In genomic region chr6:29975561-29975907, GRCh38 we compare ENCODE assay signal across 11 cellular contexts. TPM values are rescaled to one million over a fixed set of nuclear protein-coding genes. Genes with fewer than 3 reads are reported as not detected.
DNase-seq lines count a peak whose midpoint lies in the region; ATAC-seq and TF ChIP-seq lines count a peak whose summit lies in the region.
"Had no signal": no experiment of that assay in that cellular context is flagged by ENCODE, and none has a peak within 500 bp of the region (broad histone marks: within the 10 kb centered on the region; RNA-seq: fewer than 3 reads in every experiment).

No MANE protein-coding gene starts in this region.

- H3K27ac ChIP-seq in ascending aorta = no peak overlapping the region
- H3K27ac ChIP-seq in lower lobe of right lung = no peak overlapping the region

- H3K36me3 ChIP-seq in ascending aorta = no peaks in the 10 kb centered on the region
- no peaks in the 10 kb centered on the region for H3K36me3 ChIP-seq in lower lobe of right lung

- H3K4me3 ChIP-seq in ascending aorta (peak overlapping the region; percentile 46 to 61), lower lobe of right lung (peak overlapping the region; percentile 62)

- intact Hi-C loops in ascending aorta (cut with DNase I) = loop anchor here (5.0 to 10.0 kb wide), 3 partner anchors 48 to 1519 kb away; partner anchors contain the start of genes GABBR1 and MICB
- intact Hi-C loops in lower lobe of right lung (cut with DNase I) = no loop called here

- H3K4me1 ChIP-seq in ascending aorta (peaks cover 0 to 12% of the 10 kb centered on the region in 2 donors), lower lobe of right lung (peaks cover 19% of the 10 kb centered on the region)

- H3K36me3 Mint-ChIP-seq in stimulated activated naive B cell treated with anti-CD40 and anti-IgM and Interleukin-4, amounts not matched to agents 10 μg/mL and 1 μg/mL and 100 μg/mL, for 72 hours = peaks cover 0 to 27% of the 10 kb centered on the region in 2 donors

- H3K9me3 ChIP-seq in ascending aorta = no peaks in the 10 kb centered on the region
- no peaks in the 10 kb centered on the region for H3K9me3 ChIP-seq in lower lobe of right lung

- peaks cover 54 to 64% of the 10 kb centered on the region in 2 donors for H3K27me3 Mint-ChIP-seq in stimulated activated naive B cell treated with anti-CD40 and anti-IgM and Interleukin-4, amounts not matched to agents 10 μg/mL and 1 μg/mL and 100 μg/mL, for 72 hours

- H3K9me3 Mint-ChIP-seq in stimulated activated naive B cell treated with anti-CD40 and anti-IgM and Interleukin-4, amounts not matched to agents 10 μg/mL and 1 μg/mL and 100 μg/mL, for 72 hours = no peaks in the 10 kb centered on the region

- H3K4me1 Mint-ChIP-seq in stimulated activated naive B cell treated with anti-CD40 and anti-IgM and Interleukin-4, amounts not matched to agents 10 μg/mL and 1 μg/mL and 100 μg/mL, for 72 hours = peaks cover 30 to 39% of the 10 kb centered on the region in 2 donors

- H3K27ac Mint-ChIP-seq in stimulated activated naive B cell treated with anti-CD40 and anti-IgM and Interleukin-4, amounts not matched to agents 10 μg/mL and 1 μg/mL and 100 μg/mL, for 72 hours = no peak overlapping the region

- TF ChIP-seq CTCF in ascending aorta (IDR thresholded peaks at IDR 0.05) = no peak
- no peak for TF ChIP-seq CTCF in lower lobe of right lung (IDR thresholded peaks at IDR 0.05)

- H3K4me3 Mint-ChIP-seq in stimulated activated naive B cell treated with anti-CD40 and anti-IgM and Interleukin-4, amounts not matched to agents 10 μg/mL and 1 μg/mL and 100 μg/mL, for 72 hours = peak overlapping the region; percentile 77 to 93

- ATAC-seq in lower lobe of right lung (no peak), GM18867 (IDR thresholded peaks at IDR 0.05; ENCODE audit: unreplicated experiment) (no peak)
- peak in 1 of 2 donors; percentile 14 for ATAC-seq in stimulated activated naive B cell treated with anti-CD40 and anti-IgM and Interleukin-4, amounts not matched to agents 10 μg/mL and 1 μg/mL and 100 μg/mL, for 72 hours (replicated peaks)

- H3K27me3 ChIP-seq in ascending aorta (no peaks in the 10 kb centered on the region), lower lobe of right lung (ENCODE audit: low read depth) (no peaks in the 10 kb centered on the region)

- DNase-seq in NCI-H524 (lab: John Stamatoyannopoulos, UW) = peak; percentile 46 to 58
- no peak for DNase-seq in NCI-H524 treated with DMSO at 0.1 percent for 48 hours (lab: John Stamatoyannopoulos, UW)
- no peak for DNase-seq in ascending aorta (ENCODE audit: low spot score in 2 of 2)
- DNase-seq in lower lobe of right lung = no peak
- no peak for DNase-seq in stimulated activated naive B cell treated with anti-CD40 and anti-IgM and Interleukin-4, amounts not matched to agents 10 μg/mL and 1 μg/mL and 100 μg/mL, for 72 hours
- DNase-seq in NCI-H128 (lab: John Stamatoyannopoulos, UW; ENCODE audit: unreplicated experiment) = no peak
- no peak for DNase-seq in GM19240 (ENCODE audit: insufficient read length, low spot score)
- DNase-seq: activated CD4-positive, CD25-positive, alpha-beta regulatory T cell; cerebellar nuclear complex; NCI-H526 treated with DMSO at 0.1 percent for 48 hours had no signal

RNA-seq across cellular contexts. Expression of gene HLA-A, which starts 33.2 kb away (rescaled TPM):
- total RNA-seq in ascending aorta (1,099 TPM), lower lobe of right lung (1,064 TPM)

Comparison
In these comparisons a context has a peak if more than half of its experiments do, and no peak if none do; other contexts are left out.
1. DNase-seq: peak in NCI-H524 (2 of 2); none in NCI-H524 treated with DMSO at 0.1 percent for 48 hours (single experiment), ascending aorta (0 of 2), lower lobe of right lung (single experiment), stimulated activated naive B cell treated with anti-CD40 and anti-IgM and Interleukin-4, amounts not matched to agents 10 μg/mL and 1 μg/mL and 100 μg/mL, for 72 hours (single experiment), NCI-H128 (single experiment) and GM19240 (single experiment).